Comparison of ENCODE assay signal across 15 cellular contexts in genomic region chr7:102042016-102042656, GRCh38.
DNase-seq lines count a peak whose midpoint lies in the region; ATAC-seq and TF ChIP-seq lines count a peak whose summit lies in the region.
"Had no signal": no experiment of that assay in that cellular context is flagged by ENCODE, and none has a peak within 500 bp of the region (broad histone marks: within the 10 kb centered on the region; RNA-seq: fewer than 3 reads in every experiment).

No MANE protein-coding gene starts in this region.

- dilution Hi-C loops in IMR-90 (cut with HindIII; ENCODE audit: low sequenced_read_pairs, unreplicated experiment): no loop called here

- peak overlapping the region; percentile 55; the same call in 1 of the 2 replicates for H3K4ac ChIP-seq in IMR-90 (ENCODE audit: low read depth, low read length)

- H3K4me2 ChIP-seq in IMR-90 (ENCODE audit: low read depth, low read length): peak overlapping the region; percentile 48; the same call in 1 of the 2 replicates

- H3K23ac ChIP-seq in IMR-90 (ENCODE audit: low read depth, low read length): peak overlapping the region; percentile 76

- H2BK5ac ChIP-seq in IMR-90 (ENCODE audit: low read depth, low read length, poor library complexity, severe bottlenecking): peak overlapping the region; percentile 70

- H4K20me1 ChIP-seq in IMR-90 (ENCODE audit: insufficient read depth, low read length): peaks cover 46% of the 10 kb centered on the region

- H2AK9ac ChIP-seq in IMR-90 (replicated peaks; ENCODE audit: low read depth, low read length, poor library complexity): peak overlapping the region; percentile 1

- H3K79me1 ChIP-seq in IMR-90 (ENCODE audit: low read depth in 1 of 2, low read length in 2 of 2): peaks cover 29 to 64% of the 10 kb centered on the region in 2 experiments

- CTCF ChIA-PET in IMR-90 (lab: Yijun Ruan, JAX): no interaction called here
- CTCF ChIA-PET in activated CD8-positive, alpha-beta memory T cell treated with anti-CD3 and anti-CD28 coated beads, Interleukin-2, amount 10 ng/mL, durations not matched to agents 7 days and 5 days (lab: Charles Lee): no interaction called here

- ATAC-seq in IMR-90 (ENCODE audit: low read depth): peak; percentile 42
- no peak for ATAC-seq in esophagus mucosa
- no peak for ATAC-seq in activated CD8-positive, alpha-beta memory T cell treated with anti-CD3 and anti-CD28 coated beads, Interleukin-2, amount 10 ng/mL, durations not matched to agents 7 days and 5 days
- ATAC-seq: activated CD4-positive, alpha-beta T cell treated with anti-CD3 and anti-CD28 coated beads for 36 hours had no signal

- peak overlapping the region; percentile 8; the same call in 1 of the 2 replicates for H2BK20ac ChIP-seq in IMR-90 (ENCODE audit: low read depth, low read length)

- H3K4me3 ChIP-seq in IMR-90 (ENCODE audit: insufficient read depth, low read depth, low read length) (no peak overlapping the region), brain microvascular endothelial cell (ENCODE audit: low read depth, low read length) (no peak overlapping the region)
- H3K4me3 ChIP-seq: SJSA1, tibial artery had no signal

- H3K36me3 ChIP-seq in IMR-90 (ENCODE audit: control insufficient read depth, insufficient read depth, low read length) (peaks cover 3% of the 10 kb centered on the region; the same call in 1 of the 2 replicates), brain microvascular endothelial cell (replicated peaks) (no peaks in the 10 kb centered on the region)
- H3K36me3 ChIP-seq: SJSA1, tibial artery had no signal

- no TSS peak for BruUV-seq in IMR-90 (replicated peaks; lab: Mats Ljungman, UMichigan)

- no peak overlapping the region for H2AFZ ChIP-seq in IMR-90 (replicated peaks; ENCODE audit: low read length, poor library complexity)

- no peaks in the 10 kb centered on the region for H3K36me3 Mint-ChIP-seq in activated CD8-positive, alpha-beta memory T cell treated with anti-CD3 and anti-CD28 coated beads, Interleukin-2, amount 10 ng/mL, durations not matched to agents 7 days and 5 days

- H4K8ac ChIP-seq in IMR-90 (ENCODE audit: low read depth in 2 of 2, low read length in 2 of 2): peak overlapping the region; percentile 28 to 68; a peak in 3 of 4 replicates

- no peak overlapping the region; the same call in 1 of the 2 replicates for H3K9ac ChIP-seq in IMR-90 (ENCODE audit: low read depth, low read length)

- POLR2A ChIA-PET in IMR-90 (lab: Charles Lee; ENCODE audit: unreplicated experiment): no interaction called here

- H3K4me3 Mint-ChIP-seq in activated CD8-positive, alpha-beta memory T cell treated with anti-CD3 and anti-CD28 coated beads, Interleukin-2, amount 10 ng/mL, durations not matched to agents 7 days and 5 days: no peak overlapping the region
- H3K4me3 Mint-ChIP-seq: activated CD4-positive, alpha-beta T cell treated with anti-CD3 and anti-CD28 coated beads for 36 hours; CD4-positive, alpha-beta T cell had no signal

- H3K9me1 ChIP-seq in IMR-90 (ENCODE audit: insufficient read depth, low read length): peaks cover 28% of the 10 kb centered on the region

- no peak for TF ChIP-seq CTCF in IMR-90 (conservative IDR thresholded peaks at IDR 0.05; ENCODE audit: low read depth, low read length)
- no peak for TF ChIP-seq CTCF in brain microvascular endothelial cell (IDR thresholded peaks at IDR 0.05; ENCODE audit: low read depth, low read length, missing control alignments)

- H3K56ac ChIP-seq in IMR-90 (ENCODE audit: extremely low read depth, insufficient read depth, low read length): no peak overlapping the region

- peak overlapping the region; percentile 60; the same call in 1 of the 2 replicates for H3K18ac ChIP-seq in IMR-90 (ENCODE audit: low read depth, low read length)

- H4K5ac ChIP-seq in IMR-90 (ENCODE audit: low read depth, low read length): peak overlapping the region; percentile 37; the same call in 1 of the 2 replicates

- H3K27me3 ChIP-seq in IMR-90 (ENCODE audit: control insufficient read depth, insufficient read depth, low read length) (no peaks in the 10 kb centered on the region), brain microvascular endothelial cell (replicated peaks) (no peaks in the 10 kb centered on the region)
- H3K27me3 ChIP-seq: SJSA1, tibial artery had no signal

- in situ Hi-C loops in IMR-90 (cut with MboI; ENCODE audit: low sequenced_read_pairs) (no loop called here), brain microvascular endothelial cell (cut with HindIII; ENCODE audit: low pct_ligation_motif_present, low sequenced_read_pairs) (no loop called here)

- peak overlapping the region; percentile 35; the same call in 1 of the 2 replicates for H2BK120ac ChIP-seq in IMR-90 (ENCODE audit: low read depth, low read length)

- peak overlapping the region; percentile 24; the same call in 1 of the 2 replicates for H4K91ac ChIP-seq in IMR-90 (ENCODE audit: insufficient read depth, low read depth, low read length)

- H2BK15ac ChIP-seq in IMR-90 (ENCODE audit: low read depth, low read length): no peak overlapping the region; the same call in 2 of the 3 replicates

- H3K9me3 ChIP-seq in IMR-90 (ENCODE audit: control insufficient read depth, insufficient read depth, low read length): no peaks in the 10 kb centered on the region
- H3K9me3 ChIP-seq: SJSA1, tibial artery had no signal

- no peaks in the 10 kb centered on the region for H3K27me3 Mint-ChIP-seq in activated CD8-positive, alpha-beta memory T cell treated with anti-CD3 and anti-CD28 coated beads, Interleukin-2, amount 10 ng/mL, durations not matched to agents 7 days and 5 days
- H3K27me3 Mint-ChIP-seq: activated CD4-positive, alpha-beta T cell treated with anti-CD3 and anti-CD28 coated beads for 36 hours; CD4-positive, alpha-beta T cell had no signal

- no peak for TF ChIP-seq POLR2A in IMR-90 (IDR thresholded peaks at IDR 0.05; ENCODE audit: low read depth, low read length)

- TF ChIP-seq RAD21 in IMR-90 (IDR thresholded peaks at IDR 0.05; ENCODE audit: low read length): no peak

- no peak overlapping the region for H3K27ac Mint-ChIP-seq in activated CD8-positive, alpha-beta memory T cell treated with anti-CD3 and anti-CD28 coated beads, Interleukin-2, amount 10 ng/mL, durations not matched to agents 7 days and 5 days
- H3K27ac Mint-ChIP-seq: activated CD4-positive, alpha-beta T cell treated with anti-CD3 and anti-CD28 coated beads for 36 hours; CD4-positive, alpha-beta T cell had no signal

- peak overlapping the region; percentile 11 for H3K14ac ChIP-seq in IMR-90 (replicated peaks; ENCODE audit: low read depth, low read length)

- peak overlapping the region; percentile 92; the same call in 1 of the 2 replicates for H2AK5ac ChIP-seq in IMR-90 (ENCODE audit: low read depth, low read length)

- peaks cover 22% of the 10 kb centered on the region for H3K4me1 ChIP-seq in IMR-90 (ENCODE audit: control insufficient read depth, insufficient read depth, low read length)

- WGBS in IMR-90 (ENCODE audit: extremely low coverage in 2 of 2, insufficient read length in 1 of 2), 2 experiments: 61% methylated on average over 2 of the region's 4 CpGs; no CpG with 5 or more reads in 1 of the 2 experiments

- no peaks in the 10 kb centered on the region for H3K9me3 Mint-ChIP-seq in activated CD8-positive, alpha-beta memory T cell treated with anti-CD3 and anti-CD28 coated beads, Interleukin-2, amount 10 ng/mL, durations not matched to agents 7 days and 5 days (ENCODE audit: low read depth)
- H3K9me3 Mint-ChIP-seq: CD4-positive, alpha-beta T cell had no signal

- no peaks in the 10 kb centered on the region for H3K4me1 Mint-ChIP-seq in activated CD8-positive, alpha-beta memory T cell treated with anti-CD3 and anti-CD28 coated beads, Interleukin-2, amount 10 ng/mL, durations not matched to agents 7 days and 5 days

- H3K27ac ChIP-seq in IMR-90 (ENCODE audit: insufficient read depth, low read length): no peak overlapping the region; the same call in 1 of the 2 replicates
- H3K27ac ChIP-seq in brain microvascular endothelial cell: no peak overlapping the region
- H3K27ac ChIP-seq: SJSA1, tibial artery had no signal

- intact Hi-C loops in IMR-90 (cut with micrococcal nuclease): loop anchor here (10.0 kb wide), 2 partner anchors 117 to 227 kb away; partner anchors contain the start of gene CUX1

- DNase-seq in AG08395 (ENCODE audit: low spot score) (peak; percentile 51), IMR-90 (peak; percentile 86), brain microvascular endothelial cell (peak; percentile 69), kidney tubule cell (ENCODE audit: low spot score) (peak; percentile 85), NCI-H510A treated with DMSO at 0.1 percent for 48 hours (lab: John Stamatoyannopoulos, UW) (no peak), NCI-H2196 (lab: John Stamatoyannopoulos, UW; ENCODE audit: unreplicated experiment) (no peak)
- DNase-seq in activated CD8-positive, alpha-beta memory T cell treated with anti-CD3 and anti-CD28 coated beads, Interleukin-2, amount 10 ng/mL, durations not matched to agents 7 days and 5 days: no peak
- DNase-seq: activated CD4-positive, alpha-beta T cell treated with anti-CD3 and anti-CD28 coated beads for 36 hours; activated effector memory CD4-positive, alpha-beta T cell treated with anti-CD3 and anti-CD28 coated beads, Interleukin-2, amount 50 U/mL, for 16 hours; CD4-positive, alpha-beta T cell; NCI-H2227 treated with DMSO at 0.1 percent for 48 hours; nucleus accumbens had no signal

TF ChIP-seq in IMR-90, 13 proteins besides CTCF, POLR2A, EP300 and RAD21:
- no peak for TF ChIP-seq RFX5 (IDR thresholded peaks at IDR 0.05; ENCODE audit: low read depth, low read length)
- peak; percentile 39 for TF ChIP-seq FOS (IDR thresholded peaks at IDR 0.05; ENCODE audit: low read depth, low read length)

Comparison
In these comparisons a context has a peak if more than half of its experiments do, and no peak if none do; other contexts are left out.
1. DNase-seq: peak in AG08395 (single experiment), IMR-90 (single experiment), brain microvascular endothelial cell (single experiment) and kidney tubule cell (single experiment); none in activated CD8-positive, alpha-beta memory T cell treated with anti-CD3 and anti-CD28 coated beads, Interleukin-2, amount 10 ng/mL, durations not matched to agents 7 days and 5 days (single experiment), NCI-H510A treated with DMSO at 0.1 percent for 48 hours (single experiment) and NCI-H2196 (single experiment).